ENCODE assay signal across 23 cellular contexts in genomic region chr10:80122110-80122710, GRCh38. TPM values are rescaled to one million over a fixed set of nuclear protein-coding genes. Genes with fewer than 3 reads are reported as not detected.
"Had no signal": no experiment of that assay in that cellular context is flagged by ENCODE, and none has a peak within 500 bp of the region (broad histone marks: within the 10 kb centered on the region; RNA-seq: fewer than 3 reads in every experiment).

No MANE protein-coding gene starts in this region.

- H3K36me3 ChIP-seq: WERI-Rb-1 had no signal

- DNase-seq: activated CD4-positive, alpha-beta T cell treated with anti-CD3 and anti-CD28 coated beads, Interleukin-2, amount 10 ng/mL, durations not matched to agents 7 days and 5 days; activated CD4-positive, CD25-positive, alpha-beta regulatory T cell treated with anti-CD3 and anti-CD28 coated beads, Interleukin-2, amount 50 U/mL, for 72 hours; activated CD8-positive, alpha-beta memory T cell treated with anti-CD3 and anti-CD28 coated beads, Interleukin-2, amount 10 ng/mL, durations not matched to agents 7 days and 5 days; activated CD8-positive, alpha-beta T cell treated with anti-CD3 and anti-CD28 coated beads for 36 hours; activated effector memory CD4-positive, alpha-beta T cell treated with anti-CD3 and anti-CD28 coated beads, Interleukin-2, amount 50 U/mL, for 16 hours; activated naive CD4-positive, alpha-beta T cell treated with anti-CD3 and anti-CD28 coated beads, Interleukin-2, amount 10 ng/mL, durations not matched to agents 7 days and 5 days; activated T-cell treated with anti-CD3 and anti-CD28 coated beads for 4 hours; central memory CD4-positive, alpha-beta T cell; foreskin melanocyte; kidney; nephron progenitor cell; stimulated activated CD4-positive, alpha-beta T cell treated with anti-CD3 and anti-CD28 coated beads, Interleukin-2, amount 100 ng/mL, for 48 hours; stimulated activated CD8-positive, alpha-beta memory T cell treated with anti-CD3 and anti-CD28 coated beads, Interleukin-4, amount 100 ng/mL, for 48 hours; stimulated activated naive B cell treated with anti-CD40 and anti-IgM and Interleukin-4, amounts not matched to agents 10 μg/mL and 1 μg/mL and 100 μg/mL, for 72 hours; testis; WERI-Rb-1 had no signal

- FAIRE-seq: colon, kidney had no signal

- H3K27ac Mint-ChIP-seq: activated CD4-positive, alpha-beta T cell treated with anti-CD3 and anti-CD28 coated beads, Interleukin-2, amount 10 ng/mL, durations not matched to agents 7 days and 5 days; activated CD8-positive, alpha-beta memory T cell treated with anti-CD3 and anti-CD28 coated beads, Interleukin-2, amount 10 ng/mL, durations not matched to agents 7 days and 5 days; activated CD8-positive, alpha-beta T cell treated with anti-CD3 and anti-CD28 coated beads for 36 hours; activated naive CD4-positive, alpha-beta T cell treated with anti-CD3 and anti-CD28 coated beads, Interleukin-2, amount 10 ng/mL, durations not matched to agents 7 days and 5 days; brain; nephron progenitor cell; stimulated activated naive B cell treated with anti-CD40 and anti-IgM and Interleukin-4, amounts not matched to agents 10 μg/mL and 1 μg/mL and 100 μg/mL, for 72 hours; type B pancreatic cell had no signal

- H3K27ac ChIP-seq: epithelial cell of prostate, testis, WERI-Rb-1 had no signal

- H3K4me3 ChIP-seq: testis had no signal

- ATAC-seq: activated CD8-positive, alpha-beta memory T cell treated with anti-CD3 and anti-CD28 coated beads, Interleukin-2, amount 10 ng/mL, durations not matched to agents 7 days and 5 days; activated CD8-positive, alpha-beta T cell treated with anti-CD3 and anti-CD28 coated beads for 36 hours; left lobe of liver; SK-N-SH treated with all-trans-retinoic acid at 6 μM for 48 hours; stimulated activated naive B cell treated with anti-CD40 and anti-IgM and Interleukin-4, amounts not matched to agents 10 μg/mL and 1 μg/mL and 100 μg/mL, for 72 hours had no signal

- H3K4me1 Mint-ChIP-seq: activated CD4-positive, alpha-beta T cell treated with anti-CD3 and anti-CD28 coated beads, Interleukin-2, amount 10 ng/mL, durations not matched to agents 7 days and 5 days; activated CD8-positive, alpha-beta memory T cell treated with anti-CD3 and anti-CD28 coated beads, Interleukin-2, amount 10 ng/mL, durations not matched to agents 7 days and 5 days; activated naive CD4-positive, alpha-beta T cell treated with anti-CD3 and anti-CD28 coated beads, Interleukin-2, amount 10 ng/mL, durations not matched to agents 7 days and 5 days; brain; nephron progenitor cell; stimulated activated naive B cell treated with anti-CD40 and anti-IgM and Interleukin-4, amounts not matched to agents 10 μg/mL and 1 μg/mL and 100 μg/mL, for 72 hours had no signal

- H3K27me3 ChIP-seq: testis had no signal

- H3K36me3 Mint-ChIP-seq: activated CD8-positive, alpha-beta memory T cell treated with anti-CD3 and anti-CD28 coated beads, Interleukin-2, amount 10 ng/mL, durations not matched to agents 7 days and 5 days; activated naive CD4-positive, alpha-beta T cell treated with anti-CD3 and anti-CD28 coated beads, Interleukin-2, amount 10 ng/mL, durations not matched to agents 7 days and 5 days; brain; stimulated activated naive B cell treated with anti-CD40 and anti-IgM and Interleukin-4, amounts not matched to agents 10 μg/mL and 1 μg/mL and 100 μg/mL, for 72 hours; type B pancreatic cell had no signal

- H3K4me1 ChIP-seq: testis had no signal

- H3K4me3 Mint-ChIP-seq: activated CD4-positive, alpha-beta T cell treated with anti-CD3 and anti-CD28 coated beads, Interleukin-2, amount 10 ng/mL, durations not matched to agents 7 days and 5 days; activated CD8-positive, alpha-beta memory T cell treated with anti-CD3 and anti-CD28 coated beads, Interleukin-2, amount 10 ng/mL, durations not matched to agents 7 days and 5 days; activated CD8-positive, alpha-beta T cell treated with anti-CD3 and anti-CD28 coated beads for 36 hours; activated naive CD4-positive, alpha-beta T cell treated with anti-CD3 and anti-CD28 coated beads, Interleukin-2, amount 10 ng/mL, durations not matched to agents 7 days and 5 days; brain; nephron progenitor cell; stimulated activated naive B cell treated with anti-CD40 and anti-IgM and Interleukin-4, amounts not matched to agents 10 μg/mL and 1 μg/mL and 100 μg/mL, for 72 hours; type B pancreatic cell had no signal

- H3K9me3 ChIP-seq: testis had no signal

- H3K9me3 Mint-ChIP-seq: activated CD4-positive, alpha-beta T cell treated with anti-CD3 and anti-CD28 coated beads, Interleukin-2, amount 10 ng/mL, durations not matched to agents 7 days and 5 days; activated CD8-positive, alpha-beta T cell treated with anti-CD3 and anti-CD28 coated beads for 36 hours; activated naive CD4-positive, alpha-beta T cell treated with anti-CD3 and anti-CD28 coated beads, Interleukin-2, amount 10 ng/mL, durations not matched to agents 7 days and 5 days; nephron progenitor cell; stimulated activated naive B cell treated with anti-CD40 and anti-IgM and Interleukin-4, amounts not matched to agents 10 μg/mL and 1 μg/mL and 100 μg/mL, for 72 hours; type B pancreatic cell had no signal

RNA-seq across cellular contexts. Expression of gene PLAC9, which starts 10.3 kb away (rescaled TPM):
- total RNA-seq: activated CD4-positive, alpha-beta T cell treated with anti-CD3 and anti-CD28 coated beads, Interleukin-2, amount 10 ng/mL, durations not matched to agents 7 days and 5 days; activated CD8-positive, alpha-beta memory T cell treated with anti-CD3 and anti-CD28 coated beads, Interleukin-2, amount 10 ng/mL, durations not matched to agents 7 days and 5 days; activated CD8-positive, alpha-beta T cell treated with anti-CD3 and anti-CD28 coated beads for 36 hours; T-helper 2 cell treated with Interferon-gamma antibody and Interleukin-4, amounts not matched to agents 100 ng/mL and 5 ng/mL, for 36 hours had no signal
